2 cellular contexts compared by ENCODE assay signal in genomic region chr9:133062580-133062979, GRCh38. TPM values are rescaled to one million over a fixed set of nuclear protein-coding genes. Genes with fewer than 3 reads are reported as not detected.
"Had no signal": no experiment of that assay in that cellular context is flagged by ENCODE, and none has a peak within 500 bp of the region (broad histone marks: within the 10 kb centered on the region; RNA-seq: fewer than 3 reads in every experiment).

No MANE protein-coding gene starts in this region.

RNA-seq across cellular contexts. Expression of gene CEL, which starts 0.8 kb away (rescaled TPM):
- total RNA-seq: skeletal muscle tissue had no signal
- polyA plus RNA-seq: naive thymus-derived CD8-positive, alpha-beta T cell had no signal
